Comparison of ENCODE assay signal across 10 cellular contexts in genomic region chr9:124392855-124393460, GRCh38. TPM values are rescaled to one million over a fixed set of nuclear protein-coding genes. Genes with fewer than 3 reads are reported as not detected.
DNase-seq lines count a peak whose midpoint lies in the region; ATAC-seq, FAIRE-seq and TF ChIP-seq lines count a peak whose summit lies in the region.
"Had no signal": no experiment of that assay in that cellular context is flagged by ENCODE, and none has a peak within 500 bp of the region (broad histone marks: within the 10 kb centered on the region; RNA-seq: fewer than 3 reads in every experiment).

No MANE protein-coding gene starts in this region.

- peaks cover 82% of the 10 kb centered on the region for H3K79me2 ChIP-seq in keratinocyte (ENCODE audit: control insufficient read depth, insufficient read depth, low read length)

- no peaks in the 10 kb centered on the region for H3K9me3 ChIP-seq in keratinocyte (ENCODE audit: control insufficient read depth, low read depth, low read length)

- no peak overlapping the region for H3K9ac ChIP-seq in keratinocyte (ENCODE audit: control insufficient read depth, extremely low read depth, insufficient read depth, low read length)
- H3K9ac ChIP-seq: KMS-11 had no signal

- TF ChIP-seq CTCF in WI38 (IDR thresholded peaks at IDR 0.05; ENCODE audit: low read depth, low read length) (peak; percentile 49), keratinocyte (optimal IDR thresholded peaks at IDR 0.05 in 1 of 3, IDR thresholded peaks at IDR 0.05 in 1 of 3, conservative IDR thresholded peaks at IDR 0.05 in 1 of 3; ENCODE audit: extremely low read depth in 1 of 3, insufficient read depth in 2 of 3, low read length in 3 of 3) (peak; percentile 59 to 68 (median 62))

- H3K27ac ChIP-seq in keratinocyte (ENCODE audit: control insufficient read depth, insufficient read depth, low read length) = peak overlapping the region; percentile 56
- H3K27ac ChIP-seq: KMS-11 had no signal

- H3K4me1 ChIP-seq in keratinocyte (ENCODE audit: control insufficient read depth, extremely low read depth, insufficient read depth, low read length) = peaks cover 33% of the 10 kb centered on the region

- no peaks in the 10 kb centered on the region for H3K27me3 ChIP-seq in keratinocyte (ENCODE audit: control insufficient read depth, extremely low read depth, insufficient read depth, low read length)

- no peak overlapping the region for H2AFZ ChIP-seq in keratinocyte (ENCODE audit: control insufficient read depth, low read length)

- FAIRE-seq in keratinocyte (lab: Jason Lieb, UNC) = peak; percentile 83
- FAIRE-seq: islet of Langerhans had no signal

- H3K4me3 ChIP-seq in WI38 (ENCODE audit: low read depth, low read length) (0 out of 2 replicates have a peak overlapping the region, but pooled peaks have one; percentile 19), keratinocyte (ENCODE audit: control insufficient read depth in 2 of 3, extremely low read depth in 1 of 3, insufficient read depth in 2 of 3, low read depth in 1 of 3, low read length in 3 of 3) (no peak overlapping the region)

- H3K9me1 ChIP-seq in keratinocyte (ENCODE audit: control insufficient read depth, extremely low read depth, insufficient read depth, low read length) = peaks cover 7% of the 10 kb centered on the region

- no peak for ATAC-seq in HG02870 (IDR thresholded peaks at IDR 0.05; ENCODE audit: unreplicated experiment)
- no peak for ATAC-seq in HG03108 (IDR thresholded peaks at IDR 0.05; ENCODE audit: unreplicated experiment)

- H3K4me2 ChIP-seq in keratinocyte (ENCODE audit: control insufficient read depth, extremely low read depth, insufficient read depth, low read depth, low read length) = peak overlapping the region; percentile 50
- H3K4me2 ChIP-seq: KMS-11 had no signal

- peak; percentile 79 for DNase-seq in DMS 273 (lab: John Stamatoyannopoulos, UW; ENCODE audit: unreplicated experiment)
- DNase-seq in Kasumi-1 (lab: John Stamatoyannopoulos, UW) = peak; percentile 61 to 64
- peak; percentile 81 for DNase-seq in keratinocyte (ENCODE audit: low read depth, low spot score)
- DNase-seq in NCI-H2171 (lab: John Stamatoyannopoulos, UW) = no peak
- DNase-seq in NCI-H187 (lab: John Stamatoyannopoulos, UW) = no peak

- peaks cover 9 to 28% of the 10 kb centered on the region in 2 experiments for H3K36me3 ChIP-seq in keratinocyte (ENCODE audit: control insufficient read depth in 2 of 2, extremely low read depth in 1 of 2, insufficient read depth in 2 of 2, low read length in 2 of 2)

- peaks cover 16% of the 10 kb centered on the region for H4K20me1 ChIP-seq in keratinocyte (ENCODE audit: control insufficient read depth, extremely low read depth, insufficient read depth, low read length)

- dilution Hi-C loops in keratinocyte (cut with MboI; ENCODE audit: extremely low pct_ligation_motif_present, low sequenced_read_pairs) = loop anchor here (25.0 kb wide), 1 partner anchor 144 kb away; no protein-coding TSS in a partner anchor

RNA-seq across cellular contexts. Expression of gene PSMB7, which starts 22.3 kb away (rescaled TPM):
- 353 to 388 TPM (median 360 TPM) in 3 replicates for polyA plus RNA-seq in keratinocyte
- 46.0 TPM for polyA plus RNA-seq in keratinocyte (2011; ENCODE audit: low read depth)
- 305 and 390 TPM in 2 replicates for polyA plus RNA-seq in keratinocyte (2011; cell fraction: cytosol; rRNA removed)
- 205 and 225 TPM in 2 replicates for polyA plus RNA-seq in keratinocyte (2011; cell fraction: nucleus; rRNA removed)
- 228 and 312 TPM in 2 replicates for polyA plus RNA-seq in keratinocyte (2012; ENCODE audit: low replicate concordance)
- polyA minus RNA-seq in keratinocyte = 142 to 261 TPM (median 258 TPM) in 3 replicates
- 148 TPM for polyA minus RNA-seq in keratinocyte (2011; cell fraction: cytosol; rRNA and poly(A)+ RNA removed)
- polyA minus RNA-seq in keratinocyte (2011; cell fraction: nucleus; rRNA and poly(A)+ RNA removed) = 58.9 and 97.7 TPM in 2 replicates

RNA-seq across cellular contexts. Expression of gene ADGRD2, which starts 57.3 kb away (rescaled TPM):
- 0.04 TPM in 1 of 3 replicates, not detected in the others for polyA plus RNA-seq in keratinocyte
- not detected for polyA plus RNA-seq in keratinocyte (2011; ENCODE audit: low read depth)
- polyA plus RNA-seq in keratinocyte (2011; cell fraction: cytosol; rRNA removed) = not detected in 2 replicates
- polyA plus RNA-seq in keratinocyte (2011; cell fraction: nucleus; rRNA removed) = 0.20 TPM in 1 of 2 replicates, not detected in the other
- polyA plus RNA-seq in keratinocyte (2012; ENCODE audit: low replicate concordance) = 0.14 and 0.36 TPM in 2 replicates
- not detected in 3 replicates for polyA minus RNA-seq in keratinocyte
- polyA minus RNA-seq in keratinocyte (2011; cell fraction: cytosol; rRNA and poly(A)+ RNA removed) = not detected
- polyA minus RNA-seq in keratinocyte (2011; cell fraction: nucleus; rRNA and poly(A)+ RNA removed) = not detected in 2 replicates

Comparison
In these comparisons a context has a peak if more than half of its experiments do, and no peak if none do; other contexts are left out.
1. DNase-seq: peak in DMS 273 (single experiment), Kasumi-1 (2 of 2) and keratinocyte (single experiment); none in NCI-H2171 (single experiment) and NCI-H187 (0 of 2).